Comparison of ENCODE assay signal across 11 cellular contexts in the genomic region with DNA sequence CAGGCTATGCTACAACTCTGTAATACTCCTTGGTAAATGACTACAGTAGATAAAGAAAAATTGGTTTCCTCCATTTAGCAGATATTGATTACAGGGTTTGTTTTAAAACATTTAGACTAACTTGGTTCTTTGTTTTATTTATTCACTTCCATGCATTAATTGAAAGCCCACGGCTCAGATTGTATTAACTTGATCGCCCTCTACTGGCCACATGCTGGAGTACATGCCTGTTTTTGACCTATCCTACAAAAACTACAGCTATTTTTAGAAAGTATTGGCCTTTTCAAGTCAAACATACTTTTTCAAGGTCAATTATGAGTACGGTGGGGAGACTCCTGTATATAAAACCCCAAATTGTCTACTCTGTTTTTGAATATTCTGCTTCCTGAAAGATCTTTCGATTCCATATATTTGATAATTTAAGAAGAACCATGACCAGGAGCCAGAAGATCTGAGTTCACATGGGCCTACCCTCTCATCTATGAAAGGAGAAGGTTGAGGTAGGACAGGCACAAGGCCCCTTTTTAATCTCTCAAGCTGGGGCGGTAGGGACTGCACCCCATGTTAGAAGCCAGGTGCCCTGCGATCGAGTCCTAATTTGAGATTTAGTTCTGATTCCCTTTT.
DNase-seq lines count a peak whose midpoint lies in the region; ATAC-seq and TF ChIP-seq lines count a peak whose summit lies in the region.
"Had no signal": no experiment of that assay in that cellular context is flagged by ENCODE, and none has a peak within 500 bp of the region (broad histone marks: within the 10 kb centered on the region; RNA-seq: fewer than 3 reads in every experiment).

No MANE protein-coding gene starts in this region.

- POLR2A ChIA-PET in HEK293 (lab: Yijun Ruan, JAX) = no interaction called here

- H3K9me3 Mint-ChIP-seq in activated naive CD4-positive, alpha-beta T cell treated with anti-CD3 and anti-CD28 coated beads, Interleukin-2, amount 10 ng/mL, durations not matched to agents 7 days and 5 days = no peaks in the 10 kb centered on the region
- H3K9me3 Mint-ChIP-seq: activated naive CD4-positive, alpha-beta T cell treated with anti-CD3 and anti-CD28 coated beads, Interleukin-2, amount 50 U/mL, for 24 hours had no signal

- H3K27ac Mint-ChIP-seq in activated naive CD4-positive, alpha-beta T cell treated with anti-CD3 and anti-CD28 coated beads, Interleukin-2, amount 10 ng/mL, durations not matched to agents 7 days and 5 days = no peak overlapping the region
- H3K27ac Mint-ChIP-seq: activated naive CD4-positive, alpha-beta T cell treated with anti-CD3 and anti-CD28 coated beads, Interleukin-2, amount 50 U/mL, for 24 hours; stimulated activated effector memory CD8-positive, alpha-beta T cell treated with anti-CD3 and anti-CD28 coated beads, Interleukin-12 subunit alpha, Interleukin-12 subunit beta, amount 100 ng/mL, for 72 hours had no signal

- CTCF ChIA-PET in HEK293 (lab: Yijun Ruan, JAX) = interaction anchor here (0.6 to 5.2 kb wide), 39 partner anchors 10 to 845 kb away, joined by 3 to 66 read pairs (median 4); no protein-coding TSS in a partner anchor
- CTCF ChIA-PET in activated naive CD4-positive, alpha-beta T cell treated with anti-CD3 and anti-CD28 coated beads, Interleukin-2, amount 10 ng/mL, durations not matched to agents 7 days and 5 days (lab: Charles Lee) = interaction anchor here (0.6 to 2.3 kb wide), 10 partner anchors 10 to 735 kb away, joined by 3 to 21 read pairs (median 4); no protein-coding TSS in a partner anchor

- no peaks in the 10 kb centered on the region for H3K4me1 ChIP-seq in HEK293 (ENCODE audit: control insufficient read depth, insufficient read depth, low read length)
- H3K4me1 ChIP-seq: BLaER1 treated with 17β-estradiol and CSF1 and Interleukin-3, amounts not matched to agents 10 nM and 100 nM had no signal

- H3K27ac ChIP-seq in HEK293 (ENCODE audit: extremely low read depth, low read depth, low read length) = no peak overlapping the region
- H3K27ac ChIP-seq: BLaER1 treated with 17β-estradiol and CSF1 and Interleukin-3, amounts not matched to agents 10 nM and 100 nM had no signal

- no peak for TF ChIP-seq CTCF in HEK293 (tag by site-specific recombination; IDR thresholded peaks at IDR 0.05)

- H3K4me3 ChIP-seq in HEK293 (ENCODE audit: low read depth, low read length) = no peak overlapping the region
- H3K4me3 ChIP-seq: BLaER1 treated with 17β-estradiol and CSF1 and Interleukin-3, amounts not matched to agents 10 nM and 100 nM had no signal

- H3K36me3 Mint-ChIP-seq in activated naive CD4-positive, alpha-beta T cell treated with anti-CD3 and anti-CD28 coated beads, Interleukin-2, amount 10 ng/mL, durations not matched to agents 7 days and 5 days = no peaks in the 10 kb centered on the region
- H3K36me3 Mint-ChIP-seq: activated naive CD4-positive, alpha-beta T cell treated with anti-CD3 and anti-CD28 coated beads, Interleukin-2, amount 50 U/mL, for 24 hours; stimulated activated effector memory CD8-positive, alpha-beta T cell treated with anti-CD3 and anti-CD28 coated beads, Interleukin-12 subunit alpha, Interleukin-12 subunit beta, amount 100 ng/mL, for 72 hours had no signal

- DNase-seq in NCI-H1105 treated with DMSO at 0.1 percent for 48 hours (lab: John Stamatoyannopoulos, UW) (peak; percentile 24), NCI-H1105 (lab: John Stamatoyannopoulos, UW) (no peak), NCI-H526 treated with DMSO at 0.1 percent for 48 hours (lab: John Stamatoyannopoulos, UW) (peak; percentile 12), hippocampal formation (lab: John Stamatoyannopoulos, UW) (peak; percentile 16 to 36)
- peak; percentile 55 for DNase-seq in activated naive CD4-positive, alpha-beta T cell treated with anti-CD3 and anti-CD28 coated beads, Interleukin-2, amount 10 ng/mL, durations not matched to agents 7 days and 5 days
- peak; percentile 25 for DNase-seq in stimulated activated CD4-positive, alpha-beta T cell treated with anti-CD3 and anti-CD28 coated beads, Interleukin-12 subunit alpha, Interleukin-12 subunit beta, amount 100 ng/mL, for 4 hours

- ATAC-seq in GM19395 (IDR thresholded peaks at IDR 0.05; ENCODE audit: unreplicated experiment) = no peak
- ATAC-seq: stimulated activated effector memory CD8-positive, alpha-beta T cell treated with anti-CD3 and anti-CD28 coated beads, Interleukin-12 subunit alpha, Interleukin-12 subunit beta, amount 100 ng/mL, for 72 hours had no signal

- no peak overlapping the region for H3K4me3 Mint-ChIP-seq in activated naive CD4-positive, alpha-beta T cell treated with anti-CD3 and anti-CD28 coated beads, Interleukin-2, amount 10 ng/mL, durations not matched to agents 7 days and 5 days
- H3K4me3 Mint-ChIP-seq: activated naive CD4-positive, alpha-beta T cell treated with anti-CD3 and anti-CD28 coated beads, Interleukin-2, amount 50 U/mL, for 24 hours; stimulated activated effector memory CD8-positive, alpha-beta T cell treated with anti-CD3 and anti-CD28 coated beads, Interleukin-12 subunit alpha, Interleukin-12 subunit beta, amount 100 ng/mL, for 72 hours had no signal

- no peaks in the 10 kb centered on the region for H3K27me3 Mint-ChIP-seq in activated naive CD4-positive, alpha-beta T cell treated with anti-CD3 and anti-CD28 coated beads, Interleukin-2, amount 10 ng/mL, durations not matched to agents 7 days and 5 days

- no peaks in the 10 kb centered on the region for H3K36me3 ChIP-seq in HEK293 (ENCODE audit: control insufficient read depth in 2 of 2, insufficient read depth in 1 of 2, low read length in 2 of 2)
- H3K36me3 ChIP-seq: BLaER1 treated with 17β-estradiol and CSF1 and Interleukin-3, amounts not matched to agents 10 nM and 100 nM had no signal

- no peaks in the 10 kb centered on the region for H3K9me3 ChIP-seq in HEK293 (ENCODE audit: control insufficient read depth, insufficient read depth, low read depth, low read length)
- H3K9me3 ChIP-seq: BLaER1 treated with 17β-estradiol and CSF1 and Interleukin-3, amounts not matched to agents 10 nM and 100 nM had no signal

- H3K4me1 Mint-ChIP-seq in activated naive CD4-positive, alpha-beta T cell treated with anti-CD3 and anti-CD28 coated beads, Interleukin-2, amount 10 ng/mL, durations not matched to agents 7 days and 5 days = no peaks in the 10 kb centered on the region
- H3K4me1 Mint-ChIP-seq: activated naive CD4-positive, alpha-beta T cell treated with anti-CD3 and anti-CD28 coated beads, Interleukin-2, amount 50 U/mL, for 24 hours; stimulated activated effector memory CD8-positive, alpha-beta T cell treated with anti-CD3 and anti-CD28 coated beads, Interleukin-12 subunit alpha, Interleukin-12 subunit beta, amount 100 ng/mL, for 72 hours had no signal

TF ChIP-seq in HEK293, 187 proteins besides CTCF, POLR2A, EP300 and RAD21:
- TF ChIP-seq ZNF76 (tag by site-specific recombination; IDR thresholded peaks at IDR 0.05; ENCODE audit: borderline replicate concordance, low read depth) (no peak), ZNF654 (tag by site-specific recombination; IDR thresholded peaks at IDR 0.05; ENCODE audit: low read depth) (peak; percentile 65), ZBTB48 (tag by site-specific recombination; IDR thresholded peaks at IDR 0.05) (no peak), ZNF660 (tag by site-specific recombination; IDR thresholded peaks at IDR 0.05) (no peak), RBAK (tag by site-specific recombination; IDR thresholded peaks at IDR 0.05) (no peak), ZNF600 (tag by site-specific recombination; IDR thresholded peaks at IDR 0.05) (no peak), ZNF416 (tag by site-specific recombination; IDR thresholded peaks at IDR 0.05) (no peak)
